25 cellular contexts compared by ENCODE assay signal in genomic region chr2:230152334-230152733, GRCh38.
DNase-seq lines count a peak whose midpoint lies in the region; ATAC-seq, FAIRE-seq and TF ChIP-seq lines count a peak whose summit lies in the region.
"Had no signal": no experiment of that assay in that cellular context is flagged by ENCODE, and none has a peak within 500 bp of the region (broad histone marks: within the 10 kb centered on the region; RNA-seq: fewer than 3 reads in every experiment).

No MANE protein-coding gene starts in this region.

- H3K27ac Mint-ChIP-seq in stimulated activated naive B cell treated with anti-CD40 and anti-IgM and Interleukin-4, amounts not matched to agents 10 μg/mL and 1 μg/mL and 100 μg/mL, for 72 hours: no peak overlapping the region
- H3K27ac Mint-ChIP-seq: CD14-positive monocyte; CD4-positive, alpha-beta memory T cell; CD4-positive, CD25-positive, alpha-beta regulatory T cell had no signal

- no peaks in the 10 kb centered on the region for H3K4me1 ChIP-seq in HepG2 (ENCODE audit: insufficient read depth, low read length)
- no peaks in the 10 kb centered on the region for H3K4me1 ChIP-seq in right lobe of liver
- no peaks in the 10 kb centered on the region for H3K4me1 ChIP-seq in IMR-90 (ENCODE audit: control insufficient read depth, insufficient read depth, low read length)
- H3K4me1 ChIP-seq: BE2C had no signal

- no peak overlapping the region for H3K27ac ChIP-seq in HepG2 (ENCODE audit: extremely low read length, insufficient read depth, low read length)
- no peak overlapping the region for H3K27ac ChIP-seq in right lobe of liver
- H3K27ac ChIP-seq in IMR-90 (ENCODE audit: insufficient read depth, low read length): no peak overlapping the region
- H3K27ac ChIP-seq: 22Rv1, BLaER1 had no signal

- H4K20me1 ChIP-seq in HepG2 (ENCODE audit: insufficient read depth, low read length) (no peaks in the 10 kb centered on the region), IMR-90 (ENCODE audit: insufficient read depth, low read length) (no peaks in the 10 kb centered on the region)
- H4K20me1 ChIP-seq: BLaER1 had no signal

- H3K79me2 ChIP-seq in HepG2 (ENCODE audit: insufficient read depth, low read length): no peaks in the 10 kb centered on the region

- no peak for DNase-seq in HepG2 (ENCODE audit: low spot score)
- DNase-seq in right lobe of liver: no peak
- no peak for DNase-seq in IMR-90
- no peak for DNase-seq in stimulated activated naive B cell treated with anti-CD40 and anti-IgM and Interleukin-4, amounts not matched to agents 10 μg/mL and 1 μg/mL and 100 μg/mL, for 72 hours
- DNase-seq: ACHN; BE2C; C1 segment of cervical spinal cord; CD4-positive, alpha-beta memory T cell; CD4-positive, CD25-positive, alpha-beta regulatory T cell; CD8-positive, alpha-beta memory T cell; COR-L47; DMS 273 treated with DMSO at 0.1 percent for 48 hours; DMS153; DMS53; DMS79; DND-41; EL; GDM1 had no signal

- no peak overlapping the region for H2BK20ac ChIP-seq in IMR-90 (ENCODE audit: low read depth, low read length)

- TF ChIP-seq RAD21 in HepG2 (CRISPR knock-in tag; IDR thresholded peaks at IDR 0.05) (no peak), IMR-90 (IDR thresholded peaks at IDR 0.05; ENCODE audit: low read length) (no peak)

- H3K36me3 ChIP-seq in HepG2 (replicated peaks in 1 of 2; ENCODE audit: control insufficient read depth in 1 of 2, insufficient read depth in 2 of 2, low read length in 2 of 2): no peaks in the 10 kb centered on the region
- no peaks in the 10 kb centered on the region for H3K36me3 ChIP-seq in right lobe of liver
- no peaks in the 10 kb centered on the region for H3K36me3 ChIP-seq in IMR-90 (ENCODE audit: control insufficient read depth, insufficient read depth, low read length)
- H3K36me3 ChIP-seq: BE2C, BLaER1 had no signal

- no peak overlapping the region for H2AK9ac ChIP-seq in IMR-90 (replicated peaks; ENCODE audit: low read depth, low read length, poor library complexity)

- H3K9me1 ChIP-seq in IMR-90 (ENCODE audit: insufficient read depth, low read length): no peaks in the 10 kb centered on the region

- POLR2A ChIA-PET in HepG2 (lab: Yijun Ruan, JAX): no interaction called here
- POLR2A ChIA-PET in IMR-90 (lab: Charles Lee; ENCODE audit: unreplicated experiment): no interaction called here

- H3K9me3 Mint-ChIP-seq in stimulated activated naive B cell treated with anti-CD40 and anti-IgM and Interleukin-4, amounts not matched to agents 10 μg/mL and 1 μg/mL and 100 μg/mL, for 72 hours: peaks cover 7% of the 10 kb centered on the region in 2 donors

- no peak overlapping the region for H3K14ac ChIP-seq in IMR-90 (replicated peaks; ENCODE audit: low read depth, low read length)

- no peak for ATAC-seq in HepG2
- no peak for ATAC-seq in right lobe of liver
- no peak for ATAC-seq in IMR-90 (ENCODE audit: low read depth)
- no peak for ATAC-seq in stimulated activated naive B cell treated with anti-CD40 and anti-IgM and Interleukin-4, amounts not matched to agents 10 μg/mL and 1 μg/mL and 100 μg/mL, for 72 hours (replicated peaks)
- no peak for ATAC-seq in GM21423 (IDR thresholded peaks at IDR 0.05; ENCODE audit: unreplicated experiment)
- ATAC-seq: GM12878 had no signal

- H4K5ac ChIP-seq in IMR-90 (ENCODE audit: low read depth, low read length): no peak overlapping the region

- H4K8ac ChIP-seq in IMR-90 (ENCODE audit: low read depth in 2 of 2, low read length in 2 of 2): no peak overlapping the region

- H2AFZ ChIP-seq in HepG2 (ENCODE audit: low read length): no peak overlapping the region
- no peak overlapping the region for H2AFZ ChIP-seq in IMR-90 (replicated peaks; ENCODE audit: low read length, poor library complexity)

- peaks cover 0 to 9% of the 10 kb centered on the region in 2 donors for H3K36me3 Mint-ChIP-seq in stimulated activated naive B cell treated with anti-CD40 and anti-IgM and Interleukin-4, amounts not matched to agents 10 μg/mL and 1 μg/mL and 100 μg/mL, for 72 hours
- H3K36me3 Mint-ChIP-seq: CD4-positive, alpha-beta memory T cell had no signal

- no peak overlapping the region for H2BK5ac ChIP-seq in IMR-90 (ENCODE audit: low read depth, low read length, poor library complexity, severe bottlenecking)

- H3K4me2 ChIP-seq in HepG2 (ENCODE audit: low read depth, low read length): no peak overlapping the region
- no peak overlapping the region for H3K4me2 ChIP-seq in IMR-90 (ENCODE audit: low read depth, low read length)
- H3K4me2 ChIP-seq: BLaER1 had no signal

- dilution Hi-C loops in IMR-90 (cut with HindIII; ENCODE audit: low sequenced_read_pairs, unreplicated experiment): no loop called here

- in situ Hi-C loops in HepG2 (cut with HindIII; ENCODE audit: extremely low pct_ligation_motif_present, low pct_unique_long_range_greater_than_20kb) (loop anchor here (10.0 kb wide), 1 partner anchor 462 kb away; no protein-coding TSS in a partner anchor), IMR-90 (cut with MboI; ENCODE audit: low sequenced_read_pairs) (loop anchor here (25.0 kb wide), 1 partner anchor 340 kb away; no protein-coding TSS in a partner anchor)

- no peak for FAIRE-seq in HepG2 (lab: Jason Lieb, UNC)
- FAIRE-seq: GM12878, GM12892, GM18507 had no signal

- intact Hi-C loops in HepG2 (cut with micrococcal nuclease; ENCODE audit: unreplicated experiment) (no loop called here), right lobe of liver (cut with DNase I) (no loop called here), IMR-90 (cut with micrococcal nuclease) (no loop called here)

- TF ChIP-seq EP300 in HepG2 (IDR thresholded peaks at IDR 0.05; ENCODE audit: low read depth in 2 of 2, low read length in 2 of 2) (no peak), HepG2 (CRISPR knock-in tag; IDR thresholded peaks at IDR 0.05; ENCODE audit: borderline replicate concordance) (no peak)

- TF ChIP-seq CTCF in HepG2 (CRISPR knock-in tag; IDR thresholded peaks at IDR 0.05): no peak
- no peak for TF ChIP-seq CTCF in right lobe of liver (IDR thresholded peaks at IDR 0.05)
- TF ChIP-seq CTCF in IMR-90 (conservative IDR thresholded peaks at IDR 0.05; ENCODE audit: low read depth, low read length): no peak

- H3K4me1 Mint-ChIP-seq in stimulated activated naive B cell treated with anti-CD40 and anti-IgM and Interleukin-4, amounts not matched to agents 10 μg/mL and 1 μg/mL and 100 μg/mL, for 72 hours: peaks cover 13 to 31% of the 10 kb centered on the region in 2 donors
- H3K4me1 Mint-ChIP-seq: CD4-positive, CD25-positive, alpha-beta regulatory T cell; CD8-positive, alpha-beta memory T cell had no signal

- no peak overlapping the region for H3K18ac ChIP-seq in IMR-90 (ENCODE audit: low read depth, low read length)

- H3K9ac ChIP-seq in HepG2 (ENCODE audit: insufficient read depth, low read depth, low read length) (no peak overlapping the region), IMR-90 (ENCODE audit: low read depth, low read length) (no peak overlapping the region)
- H3K9ac ChIP-seq: BLaER1 had no signal

- no peak overlapping the region for H3K4ac ChIP-seq in IMR-90 (ENCODE audit: low read depth, low read length)

- no peak overlapping the region for H4K91ac ChIP-seq in IMR-90 (ENCODE audit: insufficient read depth, low read depth, low read length)

- H2BK15ac ChIP-seq in IMR-90 (ENCODE audit: low read depth, low read length): no peak overlapping the region

- H3K23ac ChIP-seq in IMR-90 (ENCODE audit: low read depth, low read length): no peak overlapping the region

- H2BK120ac ChIP-seq in IMR-90 (ENCODE audit: low read depth, low read length): no peak overlapping the region

- H3K4me3 ChIP-seq in HepG2 (replicated peaks in 1 of 3; ENCODE audit: insufficient read depth in 1 of 3, low read depth in 2 of 3, low read length in 3 of 3) (no peak overlapping the region), right lobe of liver (no peak overlapping the region), IMR-90 (ENCODE audit: insufficient read depth, low read depth, low read length) (no peak overlapping the region)
- H3K4me3 ChIP-seq: BLaER1, GM12878 had no signal

- no peak overlapping the region for H3K4me3 Mint-ChIP-seq in stimulated activated naive B cell treated with anti-CD40 and anti-IgM and Interleukin-4, amounts not matched to agents 10 μg/mL and 1 μg/mL and 100 μg/mL, for 72 hours
- H3K4me3 Mint-ChIP-seq: CD14-positive monocyte; CD4-positive, alpha-beta memory T cell; CD4-positive, CD25-positive, alpha-beta regulatory T cell; CD8-positive, alpha-beta memory T cell had no signal

- H3K27me3 ChIP-seq in HepG2 (ENCODE audit: control insufficient read depth in 1 of 2, insufficient read depth in 2 of 2, low read length in 2 of 2): peaks cover 5 to 17% of the 10 kb centered on the region in 2 experiments; a peak in 4 of 5 replicates
- H3K27me3 ChIP-seq in right lobe of liver: no peaks in the 10 kb centered on the region
- no peaks in the 10 kb centered on the region for H3K27me3 ChIP-seq in IMR-90 (ENCODE audit: control insufficient read depth, insufficient read depth, low read length)
- H3K27me3 ChIP-seq: BE2C, BLaER1 had no signal

- no peak overlapping the region for H3K56ac ChIP-seq in IMR-90 (ENCODE audit: extremely low read depth, insufficient read depth, low read length)

- CTCF ChIA-PET in HepG2 (lab: Yijun Ruan, JAX; ENCODE audit: low intra/inter-chr PET ratio, low total read pairs) (no interaction called here), IMR-90 (lab: Yijun Ruan, JAX) (no interaction called here)

- H2AK5ac ChIP-seq in IMR-90 (ENCODE audit: low read depth, low read length): no peak overlapping the region

- no peaks in the 10 kb centered on the region for H3K79me1 ChIP-seq in IMR-90 (ENCODE audit: low read depth in 1 of 2, low read length in 2 of 2)

- TF ChIP-seq POLR2A in HepG2 (IDR thresholded peaks at IDR 0.05; ENCODE audit: insufficient read depth in 1 of 2, low read depth in 2 of 2, low read length in 2 of 2) (no peak), right lobe of liver (IDR thresholded peaks at IDR 0.05) (no peak), IMR-90 (IDR thresholded peaks at IDR 0.05; ENCODE audit: low read depth, low read length) (no peak)

- WGBS in HepG2 (ENCODE audit: low lambda C conversion rate): 48% methylated on average over 2 of the region's 2 CpGs
- 95% methylated on average over 2 of the region's 2 CpGs for WGBS in right lobe of liver (ENCODE audit: insufficient coverage, low coverage, low lambda C conversion rate, missing lambda C conversion rate)
- no CpG with 5 or more reads among the region's 2 CpGs for WGBS in IMR-90 (ENCODE audit: extremely low coverage in 2 of 2, insufficient read length in 1 of 2), 2 experiments

- no peaks in the 10 kb centered on the region for H3K27me3 Mint-ChIP-seq in stimulated activated naive B cell treated with anti-CD40 and anti-IgM and Interleukin-4, amounts not matched to agents 10 μg/mL and 1 μg/mL and 100 μg/mL, for 72 hours
- H3K27me3 Mint-ChIP-seq: CD4-positive, alpha-beta memory T cell had no signal

- H3K9me3 ChIP-seq in HepG2 (ENCODE audit: low read length) (no peaks in the 10 kb centered on the region), right lobe of liver (no peaks in the 10 kb centered on the region), IMR-90 (ENCODE audit: control insufficient read depth, insufficient read depth, low read length) (peaks cover 2% of the 10 kb centered on the region; the same call in 1 of the 2 replicates)
- H3K9me3 ChIP-seq: BE2C, BLaER1 had no signal

- no TSS peak for BruUV-seq in HepG2 (replicated peaks; lab: Mats Ljungman, UMichigan)
- BruUV-seq in IMR-90 (replicated peaks; lab: Mats Ljungman, UMichigan): no TSS peak

TF ChIP-seq in IMR-90, 13 proteins besides CTCF, POLR2A, EP300 and RAD21:
- TF ChIP-seq SMC3 (IDR thresholded peaks at IDR 0.05; ENCODE audit: low read depth, low read length) (no peak), RCOR1 (IDR thresholded peaks at IDR 0.05; ENCODE audit: insufficient replicate concordance, low read length) (peak; percentile 43)
